ENCODE assay signal across 16 cellular contexts in genomic region chr20:31835554-31835953, GRCh38. TPM values are rescaled to one million over a fixed set of nuclear protein-coding genes. Genes with fewer than 3 reads are reported as not detected.
DNase-seq lines count a peak whose midpoint lies in the region; ATAC-seq and TF ChIP-seq lines count a peak whose summit lies in the region.
"Had no signal": no experiment of that assay in that cellular context is flagged by ENCODE, and none has a peak within 500 bp of the region (broad histone marks: within the 10 kb centered on the region; RNA-seq: fewer than 3 reads in every experiment).

No MANE protein-coding gene starts in this region.

- 32 to 58% (median 44%) methylated on average over 9 of the region's 9 CpGs for WGBS in psoas muscle, 3 donors

- H3K36me3 ChIP-seq in DND-41 (ENCODE audit: insufficient read depth, low read length) (no peaks in the 10 kb centered on the region), psoas muscle (ENCODE audit: insufficient read depth in 1 of 2, low read depth in 1 of 2) (peaks cover 0 to 49% of the 10 kb centered on the region in 2 donors), mucosa of descending colon (ENCODE audit: low read depth) (no peaks in the 10 kb centered on the region)
- H3K36me3 ChIP-seq: BE2C had no signal

- no peaks in the 10 kb centered on the region for H3K27me3 ChIP-seq in DND-41 (ENCODE audit: insufficient read depth, low read length, poor library complexity)
- H3K27me3 ChIP-seq in psoas muscle (ENCODE audit: insufficient read depth in 3 of 3, low read length in 2 of 3) = no peaks in the 10 kb centered on the region
- H3K27me3 ChIP-seq: BE2C had no signal

- H3K27ac ChIP-seq in DND-41 (ENCODE audit: low read length) (no peak overlapping the region), angular gyrus (ENCODE audit: low read depth, low read length) (peak overlapping the region; percentile 4), psoas muscle (peak overlapping the region; percentile 67)
- H3K27ac ChIP-seq: parathyroid adenoma had no signal

- no peak overlapping the region for H3K4me3 ChIP-seq in DND-41 (ENCODE audit: low read depth in 1 of 2, low read length in 2 of 2)
- H3K4me3 ChIP-seq in psoas muscle = no peak overlapping the region
- no peak overlapping the region for H3K4me3 ChIP-seq in mucosa of descending colon

- H4K20me1 ChIP-seq in DND-41 (ENCODE audit: insufficient read depth, low read length) = peaks cover 15% of the 10 kb centered on the region

- ATAC-seq in DND-41 (ENCODE audit: insufficient read depth, low read depth) (peak; percentile 28), HG03432 (IDR thresholded peaks at IDR 0.05; ENCODE audit: unreplicated experiment) (peak; percentile 12), psoas muscle (peak in 2 of 4 donors; percentile 0 to 1), mucosa of descending colon (no peak)

- in situ Hi-C loops in GM13977 (cut with MboI; ENCODE audit: low pct_unique_long_range_greater_than_20kb, low sequenced_read_pairs, unreplicated experiment) = loop anchor here (25.0 kb wide), 1 partner anchor 252 kb away; no protein-coding TSS in a partner anchor

- no peak overlapping the region for H3K9ac ChIP-seq in DND-41 (ENCODE audit: low read depth, low read length)
- H3K9ac ChIP-seq: parathyroid adenoma had no signal

- no peaks in the 10 kb centered on the region for H3K9me3 ChIP-seq in DND-41 (ENCODE audit: insufficient read depth, low read length, severe bottlenecking)
- H3K9me3 ChIP-seq in psoas muscle = no peaks in the 10 kb centered on the region
- H3K9me3 ChIP-seq in mucosa of descending colon = no peaks in the 10 kb centered on the region
- H3K9me3 ChIP-seq: BE2C had no signal

- no peaks in the 10 kb centered on the region for H3K79me2 ChIP-seq in DND-41 (ENCODE audit: insufficient read depth, low read length)
- H3K79me2 ChIP-seq: parathyroid adenoma had no signal

- H2AFZ ChIP-seq in DND-41 (ENCODE audit: low read depth, low read length) = no peak overlapping the region
- H2AFZ ChIP-seq: parathyroid adenoma had no signal

- intact Hi-C loops in psoas muscle (cut with DNase I) = loop anchor here in 1 of 2 donors (5.0 kb wide), 1 partner anchor 108 kb away; no protein-coding TSS in a partner anchor
- intact Hi-C loops in mucosa of descending colon (cut with DNase I, micrococcal nuclease) = no loop called here

- TF ChIP-seq CTCF in DND-41 (IDR thresholded peaks at IDR 0.05; ENCODE audit: borderline replicate concordance, extremely low read depth, low read length, poor library complexity, severe bottlenecking) (no peak), psoas muscle (IDR thresholded peaks at IDR 0.05) (no peak), mucosa of descending colon (IDR thresholded peaks at IDR 0.05) (no peak), GM13977 (IDR thresholded peaks at IDR 0.05; ENCODE audit: extremely low read depth, insufficient read depth, missing control alignments) (no peak)

- H3K4me2 ChIP-seq in DND-41 (ENCODE audit: insufficient read depth, low read length) = no peak overlapping the region

- peaks cover 6% of the 10 kb centered on the region; the same call in 1 of the 2 replicates for H3K4me1 ChIP-seq in DND-41 (ENCODE audit: insufficient read depth, low read length)
- H3K4me1 ChIP-seq in psoas muscle = peaks cover 31% of the 10 kb centered on the region
- H3K4me1 ChIP-seq in mucosa of descending colon (ENCODE audit: low read depth) = peaks cover 13% of the 10 kb centered on the region

- DNase-seq in DND-41 (no peak), psoas muscle (no peak), NCI-H69 (lab: John Stamatoyannopoulos, UW) (no peak), mucosa of descending colon (no peak), GM13977 (ENCODE audit: low spot score) (no peak), germinal center (ENCODE audit: low spot score) (no peak)
- DNase-seq: NCI-H1694 treated with DMSO at 0.1 percent for 48 hours; stimulated activated CD4-positive, alpha-beta T cell treated with anti-CD3 and anti-CD28 coated beads, Interleukin-12 subunit alpha, Interleukin-12 subunit beta, amount 100 ng/mL, for 4 hours; T-helper 17 cell had no signal

RNA-seq across cellular contexts. Expression of gene FOXS1, which starts 9.8 kb away (rescaled TPM):
- total RNA-seq in psoas muscle (1 to 10 TPM in 2 of 4 donors, under 1 TPM in 2; 0.59 to 3.8 (median 1.2) TPM), mucosa of descending colon (under 1 TPM in 1 of 3 donors, not detected in 2; 0.60 TPM)
- 1 to 10 TPM in 1 of 3 donors, under 1 TPM in 2; 0.65 to 1.3 (median 0.87) TPM for polyA plus RNA-seq in psoas muscle
- total RNA-seq: mononuclear cell, OCI-LY7, subcutaneous adipose tissue, T-helper 17 cell had no signal

RNA-seq across cellular contexts. Expression of gene MYLK2, which starts 16.4 kb away (rescaled TPM):
- 100 to 1,000 TPM in 2 of 4 donors, 10 to 100 TPM in 2; 55.8 to 144 (median 102) TPM for total RNA-seq in psoas muscle
- polyA plus RNA-seq in psoas muscle = 100 to 1,000 TPM in 1 of 3 donors, 10 to 100 TPM in 2; 30.6 to 273 (median 91.4) TPM
- total RNA-seq in mucosa of descending colon = under 1 TPM in 2 of 3 donors, not detected in 1; 0.09 to 0.31 TPM
- total RNA-seq: mononuclear cell, subcutaneous adipose tissue, T-helper 17 cell had no signal

RNA-seq across cellular contexts. Expression of gene DUSP15, which starts 34.8 kb away (rescaled TPM):
- total RNA-seq in psoas muscle (under 1 TPM in 1 of 4 donors, not detected in 3; 0.51 TPM), mucosa of descending colon (1 to 10 TPM in 1 of 3 donors, under 1 TPM in 1, not detected in 1; 0.58 to 1.7 TPM)
- under 1 TPM; 0.04 to 0.22 (median 0.17) TPM for polyA plus RNA-seq in psoas muscle
- total RNA-seq: mononuclear cell, T-helper 17 cell had no signal

RNA-seq across cellular contexts. Expression of gene TTLL9, which starts 34.9 kb away (rescaled TPM):
- not detected for total RNA-seq in psoas muscle
- polyA plus RNA-seq in psoas muscle = under 1 TPM in 1 of 3 donors, not detected in 2; 0.01 TPM
- under 1 TPM in 1 of 3 donors, not detected in 2; 0.25 TPM for total RNA-seq in mucosa of descending colon
- total RNA-seq: mononuclear cell, OCI-LY7, T-helper 17 cell had no signal

Comparison
In these comparisons a context has a peak if more than half of its experiments do, and no peak if none do; other contexts are left out.
1. RNA of gene MYLK2, which starts 16.4 kb away (total RNA-seq): 55.8 to 144 TPM in psoas muscle; 0.09 to 0.31 TPM in mucosa of descending colon; every median in the first group is over 10 times any median in the second.